In genomic region chr1:28914228-28915035, GRCh38 we compare ENCODE assay signal across 8 cellular contexts. TPM values are rescaled to one million over a fixed set of nuclear protein-coding genes. Genes with fewer than 3 reads are reported as not detected.
DNase-seq lines count a peak whose midpoint lies in the region; ATAC-seq and TF ChIP-seq lines count a peak whose summit lies in the region.

Gene EPB41 (plus strand): TSS chr1:28914569. CDS start chr1:28987438, 72,869 bp downstream.

- TF ChIP-seq CTCF in ascending aorta (IDR thresholded peaks at IDR 0.05) = no peak
- TF ChIP-seq CTCF in hepatocyte (IDR thresholded peaks at IDR 0.05; ENCODE audit: poor library complexity) = no peak
- peak in 2 of 4 experiments; percentile 7 for TF ChIP-seq CTCF in uterus (IDR thresholded peaks at IDR 0.05)

- no peaks in the 10 kb centered on the region for H3K36me3 ChIP-seq in ascending aorta
- H3K36me3 ChIP-seq in hepatocyte (replicated peaks; ENCODE audit: insufficient read depth, low read depth) = no peaks in the 10 kb centered on the region
- no peaks in the 10 kb centered on the region for H3K36me3 ChIP-seq in rectal smooth muscle tissue (ENCODE audit: control insufficient read depth, insufficient read depth, low read length)
- no peaks in the 10 kb centered on the region for H3K36me3 ChIP-seq in uterus

- H3K9ac ChIP-seq in rectal smooth muscle tissue (ENCODE audit: low read length) = peak within 1 kb of the TSS; percentile 8

- peaks cover 37% of the 10 kb centered on the region for H3K79me2 ChIP-seq in hepatocyte

- peaks cover 12% of the 10 kb centered on the region for H4K20me1 ChIP-seq in hepatocyte (ENCODE audit: insufficient read depth, poor library complexity, severe bottlenecking)

- TF ChIP-seq POLR2A in GM15510 (IDR thresholded peaks at IDR 0.05; ENCODE audit: borderline replicate concordance, extremely low read depth, insufficient read length) (peak; percentile 51), uterus (IDR thresholded peaks at IDR 0.05) (peak; percentile 76 to 80)

- under 1% methylated on average over 39 of the region's 95 CpGs for WGBS in hepatocyte (ENCODE audit: low lambda C conversion rate, missing lambda C conversion rate)

- no peaks in the 10 kb centered on the region for H3K9me3 ChIP-seq in ascending aorta
- H3K9me3 ChIP-seq in hepatocyte (ENCODE audit: low read depth) = no peaks in the 10 kb centered on the region
- no peaks in the 10 kb centered on the region for H3K9me3 ChIP-seq in uterus

- peak within 1 kb of the TSS; percentile 53 to 84 for H3K4me3 ChIP-seq in ascending aorta
- peak within 1 kb of the TSS; percentile 42 for H3K4me3 ChIP-seq in hepatocyte
- H3K4me3 ChIP-seq in rectal smooth muscle tissue (ENCODE audit: low read length) = peak within 1 kb of the TSS; percentile 89
- H3K4me3 ChIP-seq in uterus = peak within 1 kb of the TSS; percentile 36 to 83

- ATAC-seq in HG02943 (IDR thresholded peaks at IDR 0.05; ENCODE audit: low read depth, unreplicated experiment) = peak; percentile 77

- peak within 1 kb of the TSS; percentile 55 for H2AFZ ChIP-seq in hepatocyte

- H3K27ac ChIP-seq in ascending aorta (peak within 1 kb of the TSS; percentile 44 to 63), hepatocyte (peak within 1 kb of the TSS; percentile 78), rectal smooth muscle tissue (ENCODE audit: low read depth, low read length) (no peak within 1 kb of the TSS), uterus (peak within 1 kb of the TSS; percentile 72 to 80)

- H3K4me1 ChIP-seq in ascending aorta = peaks cover 0 to 4% of the 10 kb centered on the region in 2 donors
- H3K4me1 ChIP-seq in hepatocyte (ENCODE audit: insufficient read depth) = no peaks in the 10 kb centered on the region
- H3K4me1 ChIP-seq in rectal smooth muscle tissue (ENCODE audit: control insufficient read depth, insufficient read depth, low read length) = no peaks in the 10 kb centered on the region
- no peaks in the 10 kb centered on the region for H3K4me1 ChIP-seq in uterus

- no peaks in the 10 kb centered on the region for H3K27me3 ChIP-seq in ascending aorta
- no peaks in the 10 kb centered on the region for H3K27me3 ChIP-seq in hepatocyte
- no peaks in the 10 kb centered on the region for H3K27me3 ChIP-seq in rectal smooth muscle tissue (ENCODE audit: control insufficient read depth, insufficient read depth, low read length)
- no peaks in the 10 kb centered on the region for H3K27me3 ChIP-seq in uterus

- DNase-seq in NCI-H1930 (lab: John Stamatoyannopoulos, UW) (peak; percentile 90 to 95), T-helper 22 cell (ENCODE audit: low read depth) (peak; percentile 87), ascending aorta (ENCODE audit: low spot score in 2 of 2) (peak; percentile 58 to 94), hepatocyte (ENCODE audit: low spot score) (peak; percentile 96), uterus (peak; percentile 90 to 92)

- peak within 1 kb of the TSS; percentile 91 for H3K4me2 ChIP-seq in hepatocyte

- intact Hi-C loops in ascending aorta (cut with DNase I) = loop anchor here (1.0 to 10.0 kb wide), 3 partner anchors 27 to 270 kb away; partner anchors contain the start of genes RNU11, TAF12 and TMEM200B
- intact Hi-C loops in uterus (cut with DNase I; ENCODE audit: low total_unique reads) = no loop called here

- H3K9me2 ChIP-seq in hepatocyte (replicated peaks; ENCODE audit: insufficient read depth) = no peaks in the 10 kb centered on the region

RNA-seq across cellular contexts. Expression of gene EPB41, which starts in this region (rescaled TPM):
- total RNA-seq in ascending aorta (47.6 TPM), hepatocyte (51.7 and 60.8 TPM in 2 replicates), uterus (1,000 to 10,000 TPM in 1 of 4 donors, 10 to 100 TPM in 3; 16.2 to 1,146 (median 45.4) TPM)
- 13.2 and 20.5 TPM in 2 replicates for polyA plus RNA-seq in hepatocyte
